25 cellular contexts compared by ENCODE assay signal in genomic region chr13:112178769-112179168, GRCh38.
DNase-seq lines count a peak whose midpoint lies in the region; ATAC-seq and TF ChIP-seq lines count a peak whose summit lies in the region.
"Had no signal": no experiment of that assay in that cellular context is flagged by ENCODE, and none has a peak within 500 bp of the region (broad histone marks: within the 10 kb centered on the region; RNA-seq: fewer than 3 reads in every experiment).

No MANE protein-coding gene starts in this region.

- H3K27me3 ChIP-seq in spleen (replicated peaks in 1 of 7), result peaks cover 0 to 40% (median 0%) of the 10 kb centered on the region in 7 donors

- H3K27me3 Mint-ChIP-seq in neural crest cell (ENCODE audit: low read depth), result no peaks in the 10 kb centered on the region

- peaks cover 6% of the 10 kb centered on the region for H3K36me3 Mint-ChIP-seq in neural crest cell (ENCODE audit: low read depth)
- H3K36me3 Mint-ChIP-seq in stimulated activated effector memory CD8-positive, alpha-beta T cell treated with anti-CD3 and anti-CD28 coated beads, Interleukin-12 subunit alpha, Interleukin-12 subunit beta, amount 100 ng/mL, for 72 hours, result no peaks in the 10 kb centered on the region
- H3K36me3 Mint-ChIP-seq: CD14-positive monocyte; CD8-positive, alpha-beta memory T cell had no signal

- no peak for TF ChIP-seq POLR2A in spleen (IDR thresholded peaks at IDR 0.05)

- WGBS in spleen, 5 donors, result 77 to 95% (median 88%) methylated on average over 5 of the region's 5 CpGs

- TF ChIP-seq CTCF in coronary artery (IDR thresholded peaks at IDR 0.05), result no peak
- no peak for TF ChIP-seq CTCF in neural crest cell (conservative IDR thresholded peaks at IDR 0.05)
- no peak for TF ChIP-seq CTCF in spleen (IDR thresholded peaks at IDR 0.05 in 8 of 11, conservative IDR thresholded peaks at IDR 0.05 in 3 of 11)

- no peaks in the 10 kb centered on the region for H3K36me3 ChIP-seq in spleen
- H3K36me3 ChIP-seq: BE2C; BLaER1 treated with 17β-estradiol and CSF1 and Interleukin-3, amounts not matched to agents 10 nM and 100 nM; HAP-1 had no signal

- DNase-seq in activated CD8-positive, alpha-beta memory T cell treated with anti-CD3 and anti-CD28 coated beads, Interleukin-2, amount 50 U/mL, for 48 hours, result peak; percentile 23
- no peak for DNase-seq in activated CD8-positive, alpha-beta memory T cell treated with anti-CD3 and anti-CD28 coated beads for 24 hours
- DNase-seq in coronary artery (ENCODE audit: low spot score), result peak; percentile 38
- no peak for DNase-seq in neural crest cell (ENCODE audit: low read depth, low spot score)
- DNase-seq in stimulated activated effector memory CD8-positive, alpha-beta T cell treated with anti-CD3 and anti-CD28 coated beads, Interleukin-12 subunit alpha, Interleukin-12 subunit beta, amount 100 ng/mL, for 72 hours (ENCODE audit: low spot score in 2 of 2), result no peak
- DNase-seq in spleen, result no peak
- no peak for DNase-seq in hypothalamus (lab: John Stamatoyannopoulos, UW)
- DNase-seq: 8988T; ACHN; AML-193; BE2C; CD4-positive, alpha-beta T cell; CD8-positive, alpha-beta memory T cell; DMS 273 treated with DMSO at 0.1 percent for 48 hours; DMS79; EL; GDM1; GOT3; HFFc6 had no signal

- no peaks in the 10 kb centered on the region for H3K4me1 ChIP-seq in spleen
- H3K4me1 ChIP-seq: A549, BE2C, HAP-1 had no signal

- peaks cover 22% of the 10 kb centered on the region for H3K4me1 Mint-ChIP-seq in neural crest cell
- H3K4me1 Mint-ChIP-seq in stimulated activated effector memory CD8-positive, alpha-beta T cell treated with anti-CD3 and anti-CD28 coated beads, Interleukin-12 subunit alpha, Interleukin-12 subunit beta, amount 100 ng/mL, for 72 hours, result no peaks in the 10 kb centered on the region
- H3K4me1 Mint-ChIP-seq: CD8-positive, alpha-beta memory T cell had no signal

- H3K4me3 ChIP-seq in coronary artery (no peak overlapping the region), spleen (no peak overlapping the region)
- H3K4me3 ChIP-seq: A549; BLaER1 treated with 17β-estradiol and CSF1 and Interleukin-3, amounts not matched to agents 10 nM and 100 nM; GM12878; HAP-1 had no signal

- H3K9me3 Mint-ChIP-seq in neural crest cell, result peaks cover 6% of the 10 kb centered on the region
- peaks cover 5% of the 10 kb centered on the region for H3K9me3 Mint-ChIP-seq in stimulated activated effector memory CD8-positive, alpha-beta T cell treated with anti-CD3 and anti-CD28 coated beads, Interleukin-12 subunit alpha, Interleukin-12 subunit beta, amount 100 ng/mL, for 72 hours

- ATAC-seq in stimulated activated effector memory CD8-positive, alpha-beta T cell treated with anti-CD3 and anti-CD28 coated beads, Interleukin-12 subunit alpha, Interleukin-12 subunit beta, amount 100 ng/mL, for 72 hours, result peak; percentile 11
- no peak for ATAC-seq in HG03354 (IDR thresholded peaks at IDR 0.05; ENCODE audit: poor library complexity, severe bottlenecking, unreplicated experiment)
- ATAC-seq: A549, GM12878 had no signal

- peak overlapping the region; percentile 12 for H3K27ac Mint-ChIP-seq in neural crest cell (ENCODE audit: unreplicated experiment)
- H3K27ac Mint-ChIP-seq in stimulated activated effector memory CD8-positive, alpha-beta T cell treated with anti-CD3 and anti-CD28 coated beads, Interleukin-12 subunit alpha, Interleukin-12 subunit beta, amount 100 ng/mL, for 72 hours, result no peak overlapping the region
- H3K27ac Mint-ChIP-seq: CD14-positive monocyte; CD4-positive, alpha-beta T cell; CD8-positive, alpha-beta memory T cell; HFFc6 had no signal

- no peak overlapping the region for H3K4me3 Mint-ChIP-seq in neural crest cell
- H3K4me3 Mint-ChIP-seq in stimulated activated effector memory CD8-positive, alpha-beta T cell treated with anti-CD3 and anti-CD28 coated beads, Interleukin-12 subunit alpha, Interleukin-12 subunit beta, amount 100 ng/mL, for 72 hours, result no peak overlapping the region
- H3K4me3 Mint-ChIP-seq: CD14-positive monocyte; CD4-positive, alpha-beta T cell; CD8-positive, alpha-beta memory T cell; HFFc6 had no signal

- H3K27ac ChIP-seq in coronary artery (no peak overlapping the region), spleen (no peak overlapping the region)
- H3K27ac ChIP-seq: A549; BLaER1 treated with 17β-estradiol and CSF1 and Interleukin-3, amounts not matched to agents 10 nM and 100 nM had no signal

- intact Hi-C loops in spleen (cut with DNase I; ENCODE audit: low total_unique reads), result no loop called here

- H3K9me3 ChIP-seq in spleen, result peaks cover 0 to 13% (median 9%) of the 10 kb centered on the region in 8 donors
- H3K9me3 ChIP-seq: A549, BE2C, HAP-1 had no signal

Comparison
In these comparisons a context has a peak if more than half of its experiments do, and no peak if none do; other contexts are left out.
1. DNase-seq: peak in activated CD8-positive, alpha-beta memory T cell treated with anti-CD3 and anti-CD28 coated beads, Interleukin-2, amount 50 U/mL, for 48 hours (single experiment) and coronary artery (single experiment); none in activated CD8-positive, alpha-beta memory T cell treated with anti-CD3 and anti-CD28 coated beads for 24 hours (single experiment), neural crest cell (single experiment), stimulated activated effector memory CD8-positive, alpha-beta T cell treated with anti-CD3 and anti-CD28 coated beads, Interleukin-12 subunit alpha, Interleukin-12 subunit beta, amount 100 ng/mL, for 72 hours (0 of 2), spleen (single experiment) and hypothalamus (0 of 51).